In the genomic region with DNA sequence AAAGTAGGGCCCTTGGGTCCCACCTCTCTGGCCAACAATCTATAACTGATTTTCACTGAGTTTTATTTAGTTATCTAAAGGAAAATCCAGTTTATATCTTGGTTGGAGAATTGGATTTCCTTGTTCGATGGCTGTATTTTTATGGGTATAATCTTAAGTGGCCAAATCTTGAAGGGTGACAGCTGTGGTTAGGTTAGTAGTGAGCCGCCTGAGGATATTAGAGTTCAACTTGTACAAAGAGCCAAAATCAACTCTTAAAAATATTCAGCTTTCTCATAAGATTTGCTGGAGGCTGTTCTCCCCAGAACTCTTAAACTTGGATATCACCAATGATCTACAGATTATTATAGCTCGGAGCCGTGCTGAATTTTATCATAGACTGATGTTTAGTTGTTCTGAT, we compare ENCODE assay signal across 35 cellular contexts. TPM values are rescaled to one million over a fixed set of nuclear protein-coding genes. Genes with fewer than 3 reads are reported as not detected.
"Had no signal": no experiment of that assay in that cellular context is flagged by ENCODE, and none has a peak within 500 bp of the region (broad histone marks: within the 10 kb centered on the region; RNA-seq: fewer than 3 reads in every experiment).

No MANE protein-coding gene starts in this region.

- H3K9me3 ChIP-seq: MG63 had no signal

- H3K36me3 ChIP-seq: MG63 had no signal

- H3K27me3 ChIP-seq: MG63 had no signal

- H3K4me3 ChIP-seq: MG63 had no signal

- H3K27ac ChIP-seq: KMS-11 had no signal

- H3K4me2 ChIP-seq: KMS-11 had no signal

- DNase-seq: Karpas-422, Kasumi-1, KG1, MG63, MM.1S, MV-4-11, NCI-H1048, NCI-H1092, NCI-H1092 treated with DMSO at 0.1 percent for 48 hours, NCI-H1105, NCI-H1105 treated with DMSO at 0.1 percent for 48 hours, NCI-H1417, NCI-H1417 treated with DMSO at 0.1 percent for 48 hours, NCI-H1436, NCI-H1436 treated with DMSO at 0.1 percent for 48 hours, NCI-H146, NCI-H1694, NCI-H1694 treated with DMSO at 0.1 percent for 48 hours, NCI-H187, NCI-H187 treated with DMSO at 0.1 percent for 48 hours, NCI-H1930, NCI-H2029, NCI-H2029 treated with DMSO at 0.1 percent for 48 hours, NCI-H2081, NCI-H2081 treated with DMSO at 0.1 percent for 48 hours, NCI-H2107, NCI-H2171, NCI-H2171 treated with DMSO at 0.1 percent for 48 hours, NCI-H2227 treated with DMSO at 0.1 percent for 48 hours, NCI-H226, NCI-H345, NCI-H446, NCI-H446 treated with DMSO at 0.1 percent for 48 hours had no signal

RNA-seq across cellular contexts. Expression of a gene that starts 54.6 kb away (rescaled TPM):
- total RNA-seq: MCF 10A had no signal
